Comparison of ENCODE assay signal across 18 cellular contexts in genomic region chr6:14146459-14147096, GRCh38. TPM values are rescaled to one million over a fixed set of nuclear protein-coding genes. Genes with fewer than 3 reads are reported as not detected.
DNase-seq lines count a peak whose midpoint lies in the region; ATAC-seq and TF ChIP-seq lines count a peak whose summit lies in the region.
"Had no signal": no experiment of that assay in that cellular context is flagged by ENCODE, and none has a peak within 500 bp of the region (broad histone marks: within the 10 kb centered on the region; RNA-seq: fewer than 3 reads in every experiment).

No MANE protein-coding gene starts in this region.

- H3K4me3 ChIP-seq in BLaER1 (no peak overlapping the region), mammary epithelial cell (replicated peaks in 1 of 3; ENCODE audit: insufficient read depth in 1 of 3, low read depth in 2 of 3, low read length in 3 of 3) (no peak overlapping the region)

- DNase-seq in NCI-H187 (lab: John Stamatoyannopoulos, UW) (peak; percentile 77 to 83), NCI-H2227 treated with DMSO at 0.1 percent for 48 hours (lab: John Stamatoyannopoulos, UW) (peak; percentile 55), epidermal melanocyte (ENCODE audit: insufficient read length, low spot score) (no peak), NAMALWA (ENCODE audit: low spot score) (no peak), mammary epithelial cell (no peak)
- no peak for DNase-seq in natural killer cell treated with Interleukin-12 subunit alpha and Interleukin-12 subunit beta and Interleukin-15 and Interleukin-18, amount 100 ng/mL, for 72 hours (ENCODE audit: low spot score)
- DNase-seq: ACHN; CD4-positive, alpha-beta T cell; GOT3; NCI-H1048; NCI-H2081; NCI-H524 treated with DMSO at 0.1 percent for 48 hours; Right ventricle myocardium superior; T-helper 17 cell had no signal

- no peak overlapping the region for H3K4me3 Mint-ChIP-seq in nephron
- H3K4me3 Mint-ChIP-seq in natural killer cell treated with Interleukin-12 subunit alpha and Interleukin-12 subunit beta and Interleukin-15 and Interleukin-18, amount 100 ng/mL, for 72 hours: no peak overlapping the region
- H3K4me3 Mint-ChIP-seq: CD4-positive, alpha-beta T cell; T-helper 17 cell had no signal

- no peaks in the 10 kb centered on the region for H4K20me1 ChIP-seq in BLaER1
- H4K20me1 ChIP-seq in mammary epithelial cell (ENCODE audit: insufficient read depth, low read length): no peaks in the 10 kb centered on the region

- dilution Hi-C loops in mammary epithelial cell (cut with HindIII; ENCODE audit: low sequenced_read_pairs): no loop called here

- peaks cover 47% of the 10 kb centered on the region for H3K4me1 Mint-ChIP-seq in nephron
- H3K4me1 Mint-ChIP-seq in natural killer cell treated with Interleukin-12 subunit alpha and Interleukin-12 subunit beta and Interleukin-15 and Interleukin-18, amount 100 ng/mL, for 72 hours (ENCODE audit: low read depth in 2 of 2): peaks cover 6 to 11% of the 10 kb centered on the region in 2 donors

- intact Hi-C loops in mammary epithelial cell (cut with micrococcal nuclease): no loop called here

- in situ Hi-C loops in mammary epithelial cell (cut with MboI; ENCODE audit: low sequenced_read_pairs in 2 of 2): loop anchor here in 1 of 2 donors (10.0 kb wide), 1 partner anchor 232 kb away; no protein-coding TSS in a partner anchor

- WGBS in mammary epithelial cell (ENCODE audit: low coverage, missing lambda C conversion rate): 82% methylated on average over 11 of the region's 11 CpGs

- H3K79me2 ChIP-seq in mammary epithelial cell (ENCODE audit: insufficient read depth, low read length): no peaks in the 10 kb centered on the region

- BruUV-seq in mammary epithelial cell (replicated peaks; lab: Mats Ljungman, UMichigan): no TSS peak

- H3K27me3 ChIP-seq in BLaER1 (no peaks in the 10 kb centered on the region), mammary epithelial cell (ENCODE audit: insufficient read depth, low read length) (no peaks in the 10 kb centered on the region)

- CTCF ChIA-PET in mammary epithelial cell (lab: Charles Lee; ENCODE audit: low non-redundant PET): no interaction called here

- H3K4me2 ChIP-seq in BLaER1 (peak overlapping the region; percentile 15; the same call in 1 of the 2 replicates), mammary epithelial cell (ENCODE audit: insufficient read depth, low read depth, low read length) (no peak overlapping the region)

- H2AFZ ChIP-seq in mammary epithelial cell (ENCODE audit: low read depth, low read length): no peak overlapping the region

- no peaks in the 10 kb centered on the region for H3K9me3 Mint-ChIP-seq in nephron
- no peaks in the 10 kb centered on the region for H3K9me3 Mint-ChIP-seq in natural killer cell treated with Interleukin-12 subunit alpha and Interleukin-12 subunit beta and Interleukin-15 and Interleukin-18, amount 100 ng/mL, for 72 hours
- H3K9me3 Mint-ChIP-seq: CD4-positive, alpha-beta T cell had no signal

- no peak for ATAC-seq in natural killer cell treated with Interleukin-12 subunit alpha and Interleukin-12 subunit beta and Interleukin-15 and Interleukin-18, amount 100 ng/mL, for 72 hours
- ATAC-seq: Panc1, T-helper 17 cell had no signal

- H3K36me3 ChIP-seq in BLaER1: no peaks in the 10 kb centered on the region
- no peaks in the 10 kb centered on the region for H3K36me3 ChIP-seq in mammary epithelial cell (ENCODE audit: insufficient read depth, low read length)

- H3K36me3 Mint-ChIP-seq in nephron (ENCODE audit: low read depth): no peaks in the 10 kb centered on the region
- H3K36me3 Mint-ChIP-seq in natural killer cell treated with Interleukin-12 subunit alpha and Interleukin-12 subunit beta and Interleukin-15 and Interleukin-18, amount 100 ng/mL, for 72 hours: no peaks in the 10 kb centered on the region

- no peak overlapping the region for H3K27ac ChIP-seq in BLaER1
- no peak overlapping the region for H3K27ac ChIP-seq in mammary epithelial cell (ENCODE audit: insufficient read depth, low read depth, low read length)
- H3K27ac ChIP-seq: HL-60 had no signal

- no peaks in the 10 kb centered on the region for H3K9me3 ChIP-seq in BLaER1
- no peaks in the 10 kb centered on the region for H3K9me3 ChIP-seq in mammary epithelial cell (replicated peaks; ENCODE audit: insufficient read depth, low read length)

- no peak overlapping the region for H3K9ac ChIP-seq in BLaER1
- no peak overlapping the region for H3K9ac ChIP-seq in mammary epithelial cell (ENCODE audit: insufficient read depth, low read length)

- TF ChIP-seq CTCF in nephron (IDR thresholded peaks at IDR 0.05; ENCODE audit: unreplicated experiment in 3 of 3) (no peak), mammary epithelial cell (conservative IDR thresholded peaks at IDR 0.05 in 1 of 2, IDR thresholded peaks at IDR 0.05 in 1 of 2; ENCODE audit: extremely low read depth in 1 of 2, insufficient read depth in 1 of 2, low read depth in 1 of 2, low read length in 2 of 2) (no peak)

- peak overlapping the region in 2 of 3 experiments; percentile 10 to 82 for H3K27ac Mint-ChIP-seq in nephron
- no peak overlapping the region for H3K27ac Mint-ChIP-seq in natural killer cell treated with Interleukin-12 subunit alpha and Interleukin-12 subunit beta and Interleukin-15 and Interleukin-18, amount 100 ng/mL, for 72 hours
- H3K27ac Mint-ChIP-seq: CD4-positive, alpha-beta T cell; T-helper 17 cell had no signal

- peaks cover 20% of the 10 kb centered on the region for H3K4me1 ChIP-seq in BLaER1
- no peaks in the 10 kb centered on the region for H3K4me1 ChIP-seq in mammary epithelial cell (ENCODE audit: insufficient read depth, low read length)

- peaks cover 25% of the 10 kb centered on the region for H3K27me3 Mint-ChIP-seq in nephron (ENCODE audit: low read depth)
- no peaks in the 10 kb centered on the region for H3K27me3 Mint-ChIP-seq in natural killer cell treated with Interleukin-12 subunit alpha and Interleukin-12 subunit beta and Interleukin-15 and Interleukin-18, amount 100 ng/mL, for 72 hours
- H3K27me3 Mint-ChIP-seq: CD4-positive, alpha-beta T cell had no signal

RNA-seq across cellular contexts. Expression of gene CD83, which starts 29.0 kb away (rescaled TPM):
- 1 to 10 TPM in 1 of 2 donors, under 1 TPM in 1; 0.83 to 4.4 TPM for total RNA-seq in mammary epithelial cell
- 1.9 TPM for polyA plus RNA-seq in mammary epithelial cell
- 1.8 TPM for polyA minus RNA-seq in mammary epithelial cell
- 100 to 1,000 TPM in 1 of 2 donors, 10 to 100 TPM in 1; 31.4 to 124 TPM for total RNA-seq in natural killer cell treated with Interleukin-12 subunit alpha and Interleukin-12 subunit beta and Interleukin-15 and Interleukin-18, amount 100 ng/mL, for 72 hours

Comparison
In these comparisons a context has a peak if more than half of its experiments do, and no peak if none do; other contexts are left out.
1. DNase-seq: peak in NCI-H187 (2 of 2) and NCI-H2227 treated with DMSO at 0.1 percent for 48 hours (single experiment); none in epidermal melanocyte (single experiment), NAMALWA (single experiment), mammary epithelial cell (single experiment) and natural killer cell treated with Interleukin-12 subunit alpha and Interleukin-12 subunit beta and Interleukin-15 and Interleukin-18, amount 100 ng/mL, for 72 hours (single experiment).
2. H3K27ac Mint-ChIP-seq: peak in nephron (2 of 3); none in natural killer cell treated with Interleukin-12 subunit alpha and Interleukin-12 subunit beta and Interleukin-15 and Interleukin-18, amount 100 ng/mL, for 72 hours (0 of 2).
3. RNA of gene CD83, which starts 29.0 kb away (total RNA-seq): 31.4 to 124 TPM in natural killer cell treated with Interleukin-12 subunit alpha and Interleukin-12 subunit beta and Interleukin-15 and Interleukin-18, amount 100 ng/mL, for 72 hours; 0.83 to 4.4 TPM in mammary epithelial cell; every median in the first group is over 4 times any median in the second.